Comparison of ENCODE assay signal across 1 cellular context in genomic region chr3:37229740-37230139, GRCh38.
TF ChIP-seq lines count a peak whose summit lies in the region.

No MANE protein-coding gene starts in this region.

TF ChIP-seq in WTC11, 78 proteins besides CTCF, POLR2A, EP300 and RAD21 (continued from another document):
- TF ChIP-seq, protein P1, sequence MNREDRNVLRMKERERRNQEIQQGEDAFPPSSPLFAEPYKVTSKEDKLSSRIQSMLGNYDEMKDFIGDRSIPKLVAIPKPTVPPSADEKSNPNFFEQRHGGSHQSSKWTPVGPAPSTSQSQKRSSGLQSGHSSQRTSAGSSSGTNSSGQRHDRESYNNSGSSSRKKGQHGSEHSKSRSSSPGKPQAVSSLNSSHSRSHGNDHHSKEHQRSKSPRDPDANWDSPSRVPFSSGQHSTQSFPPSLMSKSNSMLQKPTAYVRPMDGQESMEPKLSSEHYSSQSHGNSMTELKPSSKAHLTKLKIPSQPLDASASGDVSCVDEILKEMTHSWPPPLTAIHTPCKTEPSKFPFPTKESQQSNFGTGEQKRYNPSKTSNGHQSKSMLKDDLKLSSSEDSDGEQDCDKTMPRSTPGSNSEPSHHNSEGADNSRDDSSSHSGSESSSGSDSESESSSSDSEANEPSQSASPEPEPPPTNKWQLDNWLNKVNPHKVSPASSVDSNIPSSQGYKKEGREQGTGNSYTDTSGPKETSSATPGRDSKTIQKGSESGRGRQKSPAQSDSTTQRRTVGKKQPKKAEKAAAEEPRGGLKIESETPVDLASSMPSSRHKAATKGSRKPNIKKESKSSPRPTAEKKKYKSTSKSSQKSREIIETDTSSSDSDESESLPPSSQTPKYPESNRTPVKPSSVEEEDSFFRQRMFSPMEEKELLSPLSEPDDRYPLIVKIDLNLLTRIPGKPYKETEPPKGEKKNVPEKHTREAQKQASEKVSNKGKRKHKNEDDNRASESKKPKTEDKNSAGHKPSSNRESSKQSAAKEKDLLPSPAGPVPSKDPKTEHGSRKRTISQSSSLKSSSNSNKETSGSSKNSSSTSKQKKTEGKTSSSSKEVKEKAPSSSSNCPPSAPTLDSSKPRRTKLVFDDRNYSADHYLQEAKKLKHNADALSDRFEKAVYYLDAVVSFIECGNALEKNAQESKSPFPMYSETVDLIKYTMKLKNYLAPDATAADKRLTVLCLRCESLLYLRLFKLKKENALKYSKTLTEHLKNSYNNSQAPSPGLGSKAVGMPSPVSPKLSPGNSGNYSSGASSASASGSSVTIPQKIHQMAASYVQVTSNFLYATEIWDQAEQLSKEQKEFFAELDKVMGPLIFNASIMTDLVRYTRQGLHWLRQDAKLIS (CRISPR knock-in tag; IDR thresholded peaks at IDR 0.05; ENCODE audit: borderline replicate concordance), result no peak
- TF ChIP-seq OVOL2 (CRISPR knock-in tag; IDR thresholded peaks at IDR 0.05; ENCODE audit: borderline replicate concordance) (no peak), MLX (CRISPR knock-in tag; IDR thresholded peaks at IDR 0.05) (no peak), ELF4 (CRISPR knock-in tag; IDR thresholded peaks at IDR 0.05; ENCODE audit: low read depth) (no peak), ZNF219 (CRISPR knock-in tag; IDR thresholded peaks at IDR 0.05; ENCODE audit: borderline replicate concordance) (no peak), ZNF263 (CRISPR knock-in tag; IDR thresholded peaks at IDR 0.05; ENCODE audit: low read depth) (no peak)
- TF ChIP-seq, protein P2, sequence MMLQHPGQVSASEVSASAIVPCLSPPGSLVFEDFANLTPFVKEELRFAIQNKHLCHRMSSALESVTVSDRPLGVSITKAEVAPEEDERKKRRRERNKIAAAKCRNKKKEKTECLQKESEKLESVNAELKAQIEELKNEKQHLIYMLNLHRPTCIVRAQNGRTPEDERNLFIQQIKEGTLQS (CRISPR knock-in tag; conservative IDR thresholded peaks at IDR 0.05), result no peak
TF ChIP-seq in WTC11: peak in this region for 0.
